ENCODE assay signal across 9 cellular contexts in genomic region chr7:158815046-158815445, GRCh38. TPM values are rescaled to one million over a fixed set of nuclear protein-coding genes. Genes with fewer than 3 reads are reported as not detected.
DNase-seq lines count a peak whose midpoint lies in the region; ATAC-seq and TF ChIP-seq lines count a peak whose summit lies in the region.
"Had no signal": no experiment of that assay in that cellular context is flagged by ENCODE, and none has a peak within 500 bp of the region (broad histone marks: within the 10 kb centered on the region; RNA-seq: fewer than 3 reads in every experiment).

No MANE protein-coding gene starts in this region.

- peaks cover 22% of the 10 kb centered on the region for H3K36me3 Mint-ChIP-seq in CD4-positive, CD25-positive, alpha-beta regulatory T cell
- H3K36me3 Mint-ChIP-seq in chondrocyte (ENCODE audit: low read depth) = peaks cover 2% of the 10 kb centered on the region
- no peaks in the 10 kb centered on the region for H3K36me3 Mint-ChIP-seq in natural killer cell treated with Interleukin-12 subunit alpha and Interleukin-12 subunit beta and Interleukin-15 and Interleukin-18, amount 100 ng/mL, for 72 hours

- TF ChIP-seq CTCF in chondrocyte (IDR thresholded peaks at IDR 0.05) (no peak), GM10266 (IDR thresholded peaks at IDR 0.05; ENCODE audit: control insufficient read depth, insufficient read depth, low read depth, missing control alignments) (no peak)

- H3K4me3 Mint-ChIP-seq in CD4-positive, CD25-positive, alpha-beta regulatory T cell = peak overlapping the region; percentile 24 to 91 (median 68)
- H3K4me3 Mint-ChIP-seq in chondrocyte (ENCODE audit: unreplicated experiment) = peak overlapping the region; percentile 60
- peak overlapping the region; percentile 47 for H3K4me3 Mint-ChIP-seq in natural killer cell treated with Interleukin-12 subunit alpha and Interleukin-12 subunit beta and Interleukin-15 and Interleukin-18, amount 100 ng/mL, for 72 hours

- H3K4me3 ChIP-seq in CD4-positive, CD25-positive, alpha-beta regulatory T cell (ENCODE audit: low read depth, low read length) = peak overlapping the region; percentile 61
- H3K4me3 ChIP-seq in Karpas-422 (ENCODE audit: low read length) = no peak overlapping the region

- H3K4me1 ChIP-seq in CD4-positive, CD25-positive, alpha-beta regulatory T cell (ENCODE audit: control insufficient read depth, insufficient read depth, low read length, poor library complexity, severe bottlenecking) = peaks cover 97% of the 10 kb centered on the region
- H3K4me1 ChIP-seq in Karpas-422 (ENCODE audit: low read length) = peaks cover 86% of the 10 kb centered on the region

- H3K27ac Mint-ChIP-seq in CD4-positive, CD25-positive, alpha-beta regulatory T cell = peak overlapping the region; percentile 85 to 99 (median 99)
- H3K27ac Mint-ChIP-seq in chondrocyte (ENCODE audit: unreplicated experiment) = peak overlapping the region; percentile 99
- peak overlapping the region; percentile 56 to 91 for H3K27ac Mint-ChIP-seq in natural killer cell treated with Interleukin-12 subunit alpha and Interleukin-12 subunit beta and Interleukin-15 and Interleukin-18, amount 100 ng/mL, for 72 hours

- ATAC-seq in CD4-positive, CD25-positive, alpha-beta regulatory T cell (ENCODE audit: low read depth in 2 of 2) = no peak
- ATAC-seq in natural killer cell treated with Interleukin-12 subunit alpha and Interleukin-12 subunit beta and Interleukin-15 and Interleukin-18, amount 100 ng/mL, for 72 hours = no peak
- ATAC-seq in HG03460 (IDR thresholded peaks at IDR 0.05; ENCODE audit: unreplicated experiment) = no peak
- no peak for ATAC-seq in GM21447 (IDR thresholded peaks at IDR 0.05; ENCODE audit: unreplicated experiment)
- no peak for ATAC-seq in HG02642 (IDR thresholded peaks at IDR 0.05; ENCODE audit: poor library complexity, unreplicated experiment)

- H3K9me2 ChIP-seq in Karpas-422 (replicated peaks; ENCODE audit: insufficient read depth, low read length) = no peaks in the 10 kb centered on the region

- DNase-seq in CD4-positive, CD25-positive, alpha-beta regulatory T cell = no peak
- DNase-seq in Karpas-422 (no peak), chondrocyte (ENCODE audit: low spot score) (no peak), GM10266 (ENCODE audit: extremely low spot score) (no peak)
- no peak for DNase-seq in natural killer cell treated with Interleukin-12 subunit alpha and Interleukin-12 subunit beta and Interleukin-15 and Interleukin-18, amount 100 ng/mL, for 72 hours (ENCODE audit: low spot score)
- DNase-seq: left cardiac atrium had no signal

- H3K4me2 ChIP-seq in Karpas-422 (ENCODE audit: low read depth, low read length, poor library complexity, severe bottlenecking) = peak overlapping the region; percentile 36

- H2AFZ ChIP-seq in Karpas-422 (ENCODE audit: low read length) = no peak overlapping the region

- H3K27me3 ChIP-seq in CD4-positive, CD25-positive, alpha-beta regulatory T cell (ENCODE audit: control insufficient read depth, insufficient read depth, low read length) = no peaks in the 10 kb centered on the region
- H3K27me3 ChIP-seq in Karpas-422 (ENCODE audit: low read length) = no peaks in the 10 kb centered on the region

- peaks cover 97% of the 10 kb centered on the region for H3K79me2 ChIP-seq in Karpas-422 (ENCODE audit: low read length)

- H3K9me3 Mint-ChIP-seq in CD4-positive, CD25-positive, alpha-beta regulatory T cell = no peaks in the 10 kb centered on the region
- no peaks in the 10 kb centered on the region for H3K9me3 Mint-ChIP-seq in chondrocyte (ENCODE audit: low read depth)
- peaks cover 3% of the 10 kb centered on the region for H3K9me3 Mint-ChIP-seq in natural killer cell treated with Interleukin-12 subunit alpha and Interleukin-12 subunit beta and Interleukin-15 and Interleukin-18, amount 100 ng/mL, for 72 hours

- H3K4me1 Mint-ChIP-seq in CD4-positive, CD25-positive, alpha-beta regulatory T cell = peaks cover 67 to 97% (median 88%) of the 10 kb centered on the region in 4 donors
- peaks cover 93% of the 10 kb centered on the region for H3K4me1 Mint-ChIP-seq in chondrocyte (ENCODE audit: low read depth)
- H3K4me1 Mint-ChIP-seq in natural killer cell treated with Interleukin-12 subunit alpha and Interleukin-12 subunit beta and Interleukin-15 and Interleukin-18, amount 100 ng/mL, for 72 hours (ENCODE audit: low read depth in 2 of 2) = peaks cover 83 to 92% of the 10 kb centered on the region in 2 donors

- peak overlapping the region; percentile 92 for H3K27ac ChIP-seq in CD4-positive, CD25-positive, alpha-beta regulatory T cell (ENCODE audit: insufficient read depth, low read length, poor library complexity, severe bottlenecking)
- peak overlapping the region; percentile 51 for H3K27ac ChIP-seq in Karpas-422 (ENCODE audit: low read length)

- peak overlapping the region; percentile 25; the same call in 1 of the 2 replicates for H3K9ac ChIP-seq in Karpas-422 (ENCODE audit: low read length)

- no peaks in the 10 kb centered on the region for H3K9me3 ChIP-seq in CD4-positive, CD25-positive, alpha-beta regulatory T cell (ENCODE audit: control insufficient read depth in 2 of 2, low read length in 2 of 2)
- H3K9me3 ChIP-seq in Karpas-422 (ENCODE audit: low read length) = no peaks in the 10 kb centered on the region

- no peaks in the 10 kb centered on the region for H3K27me3 Mint-ChIP-seq in CD4-positive, CD25-positive, alpha-beta regulatory T cell
- no peaks in the 10 kb centered on the region for H3K27me3 Mint-ChIP-seq in chondrocyte (ENCODE audit: low read depth)
- H3K27me3 Mint-ChIP-seq in natural killer cell treated with Interleukin-12 subunit alpha and Interleukin-12 subunit beta and Interleukin-15 and Interleukin-18, amount 100 ng/mL, for 72 hours = no peaks in the 10 kb centered on the region

- 0 out of 2 replicates have a peak, but pooled peaks cover 5% of the 10 kb centered on the region for H4K20me1 ChIP-seq in Karpas-422 (ENCODE audit: insufficient read depth, low read depth, low read length)

- peaks cover 8% of the 10 kb centered on the region for H3K36me3 ChIP-seq in CD4-positive, CD25-positive, alpha-beta regulatory T cell (ENCODE audit: control insufficient read depth, insufficient read depth, low read length)
- 0 out of 2 replicates have a peak, but pooled peaks cover 2% of the 10 kb centered on the region for H3K36me3 ChIP-seq in Karpas-422 (ENCODE audit: insufficient read depth, low read length)

RNA-seq across cellular contexts. Expression of gene ESYT2, which starts 14.3 kb away (rescaled TPM):
- total RNA-seq in CD4-positive, CD25-positive, alpha-beta regulatory T cell = 115 TPM
- polyA plus RNA-seq in CD4-positive, CD25-positive, alpha-beta regulatory T cell = 10 to 100 TPM; 55.3 to 94.3 (median 64.7) TPM
- 216 and 242 TPM in 2 replicates for total RNA-seq in Karpas-422 (2014; rRNA removed; shearing (Covaris generic); ENCODE audit: low replicate concordance)
- total RNA-seq in chondrocyte = 87.4 to 108 TPM (median 104 TPM) in 3 replicates
- 10 to 100 TPM; 24.4 to 31.8 TPM for total RNA-seq in natural killer cell treated with Interleukin-12 subunit alpha and Interleukin-12 subunit beta and Interleukin-15 and Interleukin-18, amount 100 ng/mL, for 72 hours

RNA-seq across cellular contexts. Expression of gene DYNC2I1, which starts 41.3 kb away (rescaled TPM):
- total RNA-seq in CD4-positive, CD25-positive, alpha-beta regulatory T cell = 9.6 TPM
- 10 to 100 TPM in 3 of 4 donors, 1 to 10 TPM in 1; 8.3 to 13.5 (median 12.6) TPM for polyA plus RNA-seq in CD4-positive, CD25-positive, alpha-beta regulatory T cell
- 15.9 and 40.0 TPM in 2 replicates for total RNA-seq in Karpas-422 (2014; rRNA removed; shearing (Covaris generic); ENCODE audit: low replicate concordance)
- 17.6 to 25.4 TPM (median 18.9 TPM) in 3 replicates for total RNA-seq in chondrocyte
- 10 to 100 TPM; 11.8 to 13.2 TPM for total RNA-seq in natural killer cell treated with Interleukin-12 subunit alpha and Interleukin-12 subunit beta and Interleukin-15 and Interleukin-18, amount 100 ng/mL, for 72 hours
